In the genomic region with DNA sequence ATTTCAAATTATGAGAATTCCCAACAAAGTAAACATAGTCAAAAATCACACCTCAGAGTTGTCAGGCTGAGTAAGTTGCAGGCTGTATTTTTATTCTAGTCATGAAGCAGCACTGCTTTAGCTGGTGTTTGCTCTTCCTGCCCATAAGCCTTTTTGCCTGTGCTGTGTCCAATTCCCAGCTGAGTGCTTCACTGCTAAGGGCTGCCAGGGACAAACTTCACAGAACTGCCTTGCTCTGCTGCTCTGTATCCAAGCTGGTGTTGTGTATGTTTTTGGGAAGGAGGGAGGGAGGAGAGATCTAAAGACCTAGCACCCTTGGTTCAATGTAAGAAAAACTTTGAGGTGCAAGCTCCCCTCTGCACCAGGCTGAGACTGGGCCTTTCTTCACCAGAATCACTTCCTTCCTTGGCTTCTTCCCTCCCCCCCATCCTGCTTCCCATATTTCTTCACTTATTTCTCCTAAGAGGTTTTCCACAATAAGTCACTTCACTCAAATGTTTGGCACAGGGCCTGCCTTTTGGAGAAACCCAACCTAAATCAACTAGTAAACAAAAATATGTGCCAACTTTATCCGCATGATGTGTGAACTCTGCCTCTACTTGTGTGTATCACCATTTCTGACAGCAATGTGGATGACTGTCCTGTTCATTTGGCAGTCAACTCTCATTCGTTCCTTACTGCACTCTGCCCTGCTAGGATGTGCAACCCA, we compare ENCODE assay signal across 9 cellular contexts.
DNase-seq lines count a peak whose midpoint lies in the region; ATAC-seq and TF ChIP-seq lines count a peak whose summit lies in the region.
"Had no signal": no experiment of that assay in that cellular context is flagged by ENCODE, and none has a peak within 500 bp of the region (broad histone marks: within the 10 kb centered on the region; RNA-seq: fewer than 3 reads in every experiment).

No MANE protein-coding gene starts in this region.

- peaks cover 5 to 46% (median 29%) of the 10 kb centered on the region in 9 donors for H3K4me1 ChIP-seq in heart right ventricle
- H3K4me1 ChIP-seq in stomach smooth muscle (ENCODE audit: control insufficient read depth, insufficient read depth, low read length) = peaks cover 13% of the 10 kb centered on the region

- H3K27ac ChIP-seq in SK-N-MC = peak overlapping the region; percentile 8; the same call in 1 of the 2 replicates
- peak overlapping the region in 8 of 10 donors; percentile 26 to 72 (median 52) for H3K27ac ChIP-seq in heart right ventricle
- H3K27ac ChIP-seq in stomach smooth muscle (ENCODE audit: low read length) = peak overlapping the region; percentile 68

- peaks cover 95% of the 10 kb centered on the region for H3K36me3 ChIP-seq in SK-N-MC (ENCODE audit: insufficient read depth, low read length)
- H3K36me3 ChIP-seq in heart right ventricle = peaks cover 0 to 76% (median 23%) of the 10 kb centered on the region in 9 donors
- H3K36me3 ChIP-seq in stomach smooth muscle (ENCODE audit: control insufficient read depth in 2 of 2, insufficient read depth in 2 of 2, low read length in 2 of 2) = peaks cover 10 to 21% of the 10 kb centered on the region in 2 donors

- H3K27me3 ChIP-seq in heart right ventricle = no peaks in the 10 kb centered on the region
- H3K27me3 ChIP-seq in stomach smooth muscle (ENCODE audit: control insufficient read depth in 1 of 2, insufficient read depth in 2 of 2, low read length in 2 of 2) = no peaks in the 10 kb centered on the region

- intact Hi-C loops in heart right ventricle (cut with DNase I) = loop anchor here in 5 of 10 donors (10.0 kb wide), 4 partner anchors 314 to 1344 kb away; no protein-coding TSS in a partner anchor

- peak; percentile 6 for DNase-seq in NCI-H345 (lab: John Stamatoyannopoulos, UW)
- no peak for DNase-seq in NCI-H345 treated with DMSO at 0.1 percent for 48 hours (lab: John Stamatoyannopoulos, UW; ENCODE audit: unreplicated experiment)
- no peak for DNase-seq in SK-N-MC (ENCODE audit: low read depth, low spot score)
- DNase-seq in heart right ventricle = peak in 1 of 2 donors; percentile 30
- DNase-seq in NCI-H187 treated with DMSO at 0.1 percent for 48 hours (lab: John Stamatoyannopoulos, UW) = no peak
- DNase-seq: activated T-cell treated with anti-CD3 and anti-CD28 coated beads, Interleukin-2, amount 50 U/mL, for 1 hour had no signal

- H3K9ac ChIP-seq in SK-N-MC (ENCODE audit: insufficient read length) (no peak overlapping the region), stomach smooth muscle (ENCODE audit: low read length in 2 of 2) (no peak overlapping the region)

- peak; percentile 78 to 94 (median 88) for ATAC-seq in heart right ventricle
- ATAC-seq in HG03439 (IDR thresholded peaks at IDR 0.05; ENCODE audit: unreplicated experiment) = no peak
- ATAC-seq in HG02840 (IDR thresholded peaks at IDR 0.05; ENCODE audit: low FRiP score, unreplicated experiment) = no peak

- TF ChIP-seq CTCF in heart right ventricle (IDR thresholded peaks at IDR 0.05) = no peak

- WGBS in heart right ventricle, 2 donors = 13 to 34% methylated on average over 2 of the region's 2 CpGs

- peaks cover 20% of the 10 kb centered on the region for H3K9me3 ChIP-seq in SK-N-MC (ENCODE audit: low read depth, low read length)
- H3K9me3 ChIP-seq in heart right ventricle = peaks cover 0 to 9% (median 0%) of the 10 kb centered on the region in 11 donors
- no peaks in the 10 kb centered on the region for H3K9me3 ChIP-seq in stomach smooth muscle (ENCODE audit: control insufficient read depth in 2 of 2, low read length in 2 of 2)

- no peak overlapping the region for H3K4me3 ChIP-seq in SK-N-MC
- no peak overlapping the region for H3K4me3 ChIP-seq in heart right ventricle
- peak overlapping the region; percentile 15 to 29 for H3K4me3 ChIP-seq in stomach smooth muscle (ENCODE audit: low read length in 2 of 2)

Comparison
In these comparisons a context has a peak if more than half of its experiments do, and no peak if none do; other contexts are left out.
1. H3K27ac ChIP-seq: peak in every context shown above with its lines; median percentile 68 in stomach smooth muscle; 52 in heart right ventricle; 8 in SK-N-MC.
2. H3K4me3 ChIP-seq: peak in stomach smooth muscle (2 of 2); none in SK-N-MC (single experiment) and heart right ventricle (0 of 10).
3. ATAC-seq: peak in heart right ventricle (8 of 8); none in HG03439 (single experiment) and HG02840 (single experiment).